Comparison of ENCODE assay signal across 10 cellular contexts in the genomic region with DNA sequence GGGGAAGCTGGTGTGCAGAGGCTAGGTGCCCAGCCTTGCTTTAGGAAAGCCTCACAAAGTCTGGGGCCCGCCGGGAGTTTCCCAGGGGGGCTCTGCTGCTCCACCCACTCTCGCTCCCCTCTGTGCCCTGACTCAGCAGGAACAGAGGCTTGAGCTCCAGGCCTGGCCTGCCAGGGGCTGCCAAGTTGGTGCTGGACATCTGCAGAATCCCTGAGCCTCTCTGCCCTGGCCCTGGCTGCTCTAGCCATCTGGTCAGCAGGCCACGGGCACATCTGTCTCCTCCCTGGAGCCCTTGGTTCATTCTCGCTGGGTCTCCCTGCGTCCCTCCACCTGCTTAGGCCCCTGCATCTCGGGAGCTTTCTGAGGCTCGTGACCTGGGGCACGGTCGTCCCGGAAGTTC. TPM values are rescaled to one million over a fixed set of nuclear protein-coding genes. Genes with fewer than 3 reads are reported as not detected.
DNase-seq lines count a peak whose midpoint lies in the region; ATAC-seq and TF ChIP-seq lines count a peak whose summit lies in the region.
"Had no signal": no experiment of that assay in that cellular context is flagged by ENCODE, and none has a peak within 500 bp of the region (broad histone marks: within the 10 kb centered on the region; RNA-seq: fewer than 3 reads in every experiment).

No MANE protein-coding gene starts in this region.

- no peak for TF ChIP-seq POLR2A in sigmoid colon (IDR thresholded peaks at IDR 0.05)

- no peak overlapping the region for H2AFZ ChIP-seq in hepatocyte

- H3K36me3 Mint-ChIP-seq in activated naive CD8-positive, alpha-beta T cell = no peaks in the 10 kb centered on the region
- no peaks in the 10 kb centered on the region for H3K36me3 Mint-ChIP-seq in stimulated activated memory B cell treated with anti-CD40 and anti-IgM and Interleukin-4, amounts not matched to agents 10 μg/mL and 1 μg/mL and 100 μg/mL, for 72 hours

- 52% methylated on average over 11 of the region's 11 CpGs for WGBS in hepatocyte (ENCODE audit: low lambda C conversion rate, missing lambda C conversion rate)
- 34 to 46% methylated on average over 11 of the region's 11 CpGs for WGBS in sigmoid colon, 2 donors

- no peaks in the 10 kb centered on the region for H3K9me3 Mint-ChIP-seq in activated naive CD8-positive, alpha-beta T cell (ENCODE audit: low read depth)
- no peaks in the 10 kb centered on the region for H3K9me3 Mint-ChIP-seq in stimulated activated memory B cell treated with anti-CD40 and anti-IgM and Interleukin-4, amounts not matched to agents 10 μg/mL and 1 μg/mL and 100 μg/mL, for 72 hours

- H3K9me3 ChIP-seq in hepatocyte (ENCODE audit: low read depth) = no peaks in the 10 kb centered on the region
- no peaks in the 10 kb centered on the region for H3K9me3 ChIP-seq in sigmoid colon

- TF ChIP-seq CTCF in GM12875 (IDR thresholded peaks at IDR 0.05; ENCODE audit: borderline replicate concordance, insufficient read depth, low read depth, low read length) (no peak), hepatocyte (IDR thresholded peaks at IDR 0.05; ENCODE audit: poor library complexity) (no peak), sigmoid colon (IDR thresholded peaks at IDR 0.05) (no peak), foreskin keratinocyte (conservative IDR thresholded peaks at IDR 0.05) (no peak)

- no peaks in the 10 kb centered on the region for H3K79me2 ChIP-seq in hepatocyte

- no peaks in the 10 kb centered on the region for H3K27me3 Mint-ChIP-seq in activated naive CD8-positive, alpha-beta T cell
- H3K27me3 Mint-ChIP-seq in stimulated activated memory B cell treated with anti-CD40 and anti-IgM and Interleukin-4, amounts not matched to agents 10 μg/mL and 1 μg/mL and 100 μg/mL, for 72 hours = peaks cover 85% of the 10 kb centered on the region

- H3K4me1 Mint-ChIP-seq in activated naive CD8-positive, alpha-beta T cell (ENCODE audit: low read depth) = peaks cover 14% of the 10 kb centered on the region
- H3K4me1 Mint-ChIP-seq in stimulated activated memory B cell treated with anti-CD40 and anti-IgM and Interleukin-4, amounts not matched to agents 10 μg/mL and 1 μg/mL and 100 μg/mL, for 72 hours = peaks cover 24% of the 10 kb centered on the region

- peak overlapping the region; percentile 78 for H3K4me2 ChIP-seq in hepatocyte

- no peaks in the 10 kb centered on the region for H3K36me3 ChIP-seq in hepatocyte (replicated peaks; ENCODE audit: insufficient read depth, low read depth)
- H3K36me3 ChIP-seq in sigmoid colon = no peaks in the 10 kb centered on the region

- no peak for DNase-seq in hepatocyte (ENCODE audit: low spot score)
- no peak for DNase-seq in sigmoid colon
- DNase-seq in foreskin keratinocyte = no peak
- DNase-seq in GF-D8 (lab: John Stamatoyannopoulos, UW) = no peak
- DNase-seq: Karpas-422 had no signal

- no peak overlapping the region for H3K27ac Mint-ChIP-seq in activated naive CD8-positive, alpha-beta T cell
- no peak overlapping the region for H3K27ac Mint-ChIP-seq in stimulated activated memory B cell treated with anti-CD40 and anti-IgM and Interleukin-4, amounts not matched to agents 10 μg/mL and 1 μg/mL and 100 μg/mL, for 72 hours

- intact Hi-C loops in sigmoid colon (cut with DNase I) = loop anchor here (1.0 to 2.0 kb wide), 2 partner anchors 192 to 461 kb away; no protein-coding TSS in a partner anchor

- H3K4me3 ChIP-seq in GM12875 (ENCODE audit: low read depth, low read length) (peak overlapping the region; percentile 50), hepatocyte (no peak overlapping the region), sigmoid colon (peak overlapping the region in 3 of 4 donors; percentile 44 to 57 (median 53))

- H3K27me3 ChIP-seq in hepatocyte (no peaks in the 10 kb centered on the region), sigmoid colon (no peaks in the 10 kb centered on the region), foreskin keratinocyte (peaks cover 84% of the 10 kb centered on the region)

- peak overlapping the region; percentile 59 for H3K4me3 Mint-ChIP-seq in activated naive CD8-positive, alpha-beta T cell
- H3K4me3 Mint-ChIP-seq in stimulated activated memory B cell treated with anti-CD40 and anti-IgM and Interleukin-4, amounts not matched to agents 10 μg/mL and 1 μg/mL and 100 μg/mL, for 72 hours = no peak overlapping the region

- peaks cover 18% of the 10 kb centered on the region for H3K4me1 ChIP-seq in hepatocyte (ENCODE audit: insufficient read depth)
- peaks cover 0 to 43% (median 30%) of the 10 kb centered on the region in 4 donors for H3K4me1 ChIP-seq in sigmoid colon
- H3K4me1 ChIP-seq in foreskin keratinocyte = no peaks in the 10 kb centered on the region

- no peaks in the 10 kb centered on the region for H4K20me1 ChIP-seq in hepatocyte (ENCODE audit: insufficient read depth, poor library complexity, severe bottlenecking)

- H3K9me2 ChIP-seq in hepatocyte (replicated peaks; ENCODE audit: insufficient read depth) = no peaks in the 10 kb centered on the region

- no peak for ATAC-seq in foreskin keratinocyte
- ATAC-seq in HG03432 (IDR thresholded peaks at IDR 0.05; ENCODE audit: unreplicated experiment) = no peak
- no peak for ATAC-seq in stimulated activated memory B cell treated with anti-CD40 and anti-IgM and Interleukin-4, amounts not matched to agents 10 μg/mL and 1 μg/mL and 100 μg/mL, for 72 hours

- H3K27ac ChIP-seq in hepatocyte (no peak overlapping the region), sigmoid colon (peak overlapping the region; percentile 61 to 70 (median 66)), foreskin keratinocyte (no peak overlapping the region)

- no peak for TF ChIP-seq EP300 in sigmoid colon (IDR thresholded peaks at IDR 0.05)

RNA-seq across cellular contexts. Expression of a gene that starts 0.6 kb away (rescaled TPM):
- total RNA-seq in hepatocyte = 2.2 and 2.7 TPM in 2 replicates
- polyA plus RNA-seq in hepatocyte = 1.5 and 2.3 TPM in 2 replicates
- 1 to 10 TPM in 2 of 4 donors, under 1 TPM in 2; 0.33 to 4.2 (median 0.94) TPM for total RNA-seq in sigmoid colon
- polyA plus RNA-seq in sigmoid colon = 1 to 10 TPM in 1 of 3 donors, under 1 TPM in 2; 0.46 to 1.8 (median 0.60) TPM
- not detected in 2 replicates for total RNA-seq in foreskin keratinocyte
- polyA plus RNA-seq in foreskin keratinocyte = not detected in 2 replicates

RNA-seq across cellular contexts. Expression of a gene that starts 9.1 kb away (rescaled TPM):
- not detected in 2 replicates for total RNA-seq in hepatocyte
- polyA plus RNA-seq in hepatocyte = 0.91 and 1.3 TPM in 2 replicates
- not detected for total RNA-seq in sigmoid colon
- not detected for polyA plus RNA-seq in sigmoid colon
- total RNA-seq in foreskin keratinocyte = not detected in 2 replicates
- polyA plus RNA-seq in foreskin keratinocyte = not detected in 2 replicates
- total RNA-seq: mesenteric fat pad had no signal

RNA-seq across cellular contexts. Expression of a gene that starts 55.0 kb away (rescaled TPM):
- total RNA-seq in hepatocyte (5.7 and 7.3 TPM in 2 replicates), sigmoid colon (1 to 10 TPM; 1.4 to 2.7 (median 2.0) TPM), foreskin keratinocyte (33.7 and 41.7 TPM in 2 replicates)
- polyA plus RNA-seq in hepatocyte (10.6 and 14.8 TPM in 2 replicates), sigmoid colon (1 to 10 TPM; 1.2 to 8.2 (median 1.8) TPM), foreskin keratinocyte (30.9 and 37.1 TPM in 2 replicates)

Comparison
In these comparisons a context has a peak if more than half of its experiments do, and no peak if none do; other contexts are left out.
1. H3K27ac ChIP-seq: peak in sigmoid colon (4 of 4); none in hepatocyte (single experiment) and foreskin keratinocyte (single experiment).